19 cellular contexts compared by ENCODE assay signal in the genomic region with DNA sequence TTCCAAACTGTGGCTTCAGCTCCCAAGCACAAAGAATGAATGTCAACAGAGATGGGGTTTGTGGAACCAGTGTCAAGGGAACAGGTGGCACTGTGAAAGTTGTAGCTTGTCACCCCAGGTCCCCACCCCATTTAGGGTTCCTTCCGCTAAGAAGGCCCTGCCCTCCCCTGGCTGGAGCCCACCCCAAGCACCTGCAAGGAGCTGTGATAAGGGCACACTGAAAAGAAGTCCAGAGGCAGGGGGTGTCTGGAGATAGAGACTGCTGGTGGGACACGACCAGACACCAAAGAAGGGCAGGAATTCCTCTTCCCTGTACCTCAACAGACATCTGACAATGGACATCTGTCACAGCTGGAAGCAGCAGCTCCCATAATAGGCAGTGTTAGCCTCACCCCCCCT. TPM values are rescaled to one million over a fixed set of nuclear protein-coding genes. Genes with fewer than 3 reads are reported as not detected.
DNase-seq lines count a peak whose midpoint lies in the region; ATAC-seq, FAIRE-seq and TF ChIP-seq lines count a peak whose summit lies in the region.
"Had no signal": no experiment of that assay in that cellular context is flagged by ENCODE, and none has a peak within 500 bp of the region (broad histone marks: within the 10 kb centered on the region; RNA-seq: fewer than 3 reads in every experiment).

No MANE protein-coding gene starts in this region.

- no peaks in the 10 kb centered on the region for H3K36me3 Mint-ChIP-seq in glutamatergic neuron (ENCODE audit: unreplicated experiment)
- no peaks in the 10 kb centered on the region for H3K36me3 Mint-ChIP-seq in activated CD8-positive, alpha-beta T cell treated with anti-CD3 and anti-CD28 coated beads for 36 hours (ENCODE audit: low read depth)
- H3K36me3 Mint-ChIP-seq: CD8-positive, alpha-beta T cell had no signal

- DNase-seq in right lobe of liver (peak in 2 of 3 donors; percentile 9 to 20), HepG2 (ENCODE audit: low spot score) (no peak), glutamatergic neuron (peak; percentile 3), sciatic nerve (ENCODE audit: low spot score) (peak; percentile 18), DMS 273 (lab: John Stamatoyannopoulos, UW; ENCODE audit: unreplicated experiment) (no peak)
- DNase-seq in activated CD8-positive, alpha-beta T cell treated with anti-CD3 and anti-CD28 coated beads for 36 hours, result no peak
- DNase-seq: CD8-positive, alpha-beta T cell; GOT3; KG1; NCI-H1048; NCI-H2081 treated with DMSO at 0.1 percent for 48 hours; NCI-H2227 treated with DMSO at 0.1 percent for 48 hours; NCI-H526; OCI-M1 had no signal

- no peaks in the 10 kb centered on the region for H3K79me2 ChIP-seq in HepG2 (ENCODE audit: insufficient read depth, low read length)

- POLR2A ChIA-PET in HepG2 (lab: Yijun Ruan, JAX), result no interaction called here
- POLR2A ChIA-PET in activated CD8-positive, alpha-beta T cell treated with anti-CD3 and anti-CD28 coated beads for 36 hours (lab: Charles Lee), result no interaction called here

- no peak overlapping the region for H3K4me3 ChIP-seq in right lobe of liver
- no peak overlapping the region for H3K4me3 ChIP-seq in HepG2 (replicated peaks in 1 of 3; ENCODE audit: insufficient read depth in 1 of 3, low read depth in 2 of 3, low read length in 3 of 3)

- H3K4me1 Mint-ChIP-seq in glutamatergic neuron (ENCODE audit: low read depth, unreplicated experiment), result peaks cover 1% of the 10 kb centered on the region
- peaks cover 12% of the 10 kb centered on the region for H3K4me1 Mint-ChIP-seq in activated CD8-positive, alpha-beta T cell treated with anti-CD3 and anti-CD28 coated beads for 36 hours (ENCODE audit: low read depth)

- no peaks in the 10 kb centered on the region for H3K9me3 ChIP-seq in right lobe of liver
- no peaks in the 10 kb centered on the region for H3K9me3 ChIP-seq in HepG2 (ENCODE audit: low read length)

- TF ChIP-seq CTCF in right lobe of liver (IDR thresholded peaks at IDR 0.05) (no peak), HepG2 (CRISPR knock-in tag; IDR thresholded peaks at IDR 0.05) (no peak), glutamatergic neuron (IDR thresholded peaks at IDR 0.05; ENCODE audit: partially characterized antibody, unreplicated experiment) (no peak)
- TF ChIP-seq CTCF in activated CD8-positive, alpha-beta T cell treated with anti-CD3 and anti-CD28 coated beads for 36 hours (IDR thresholded peaks at IDR 0.05), result no peak

- peaks cover 23% of the 10 kb centered on the region for H3K27me3 Mint-ChIP-seq in glutamatergic neuron (ENCODE audit: unreplicated experiment)
- H3K27me3 Mint-ChIP-seq in activated CD8-positive, alpha-beta T cell treated with anti-CD3 and anti-CD28 coated beads for 36 hours, result peaks cover 36% of the 10 kb centered on the region

- in situ Hi-C loops in HepG2 (cut with HindIII; ENCODE audit: extremely low pct_ligation_motif_present, low pct_unique_long_range_greater_than_20kb), result no loop called here

- WGBS in right lobe of liver (ENCODE audit: insufficient coverage, low coverage, low lambda C conversion rate, missing lambda C conversion rate), result no CpG with 5 or more reads among the region's 2 CpGs
- WGBS in HepG2 (ENCODE audit: low lambda C conversion rate), result 33% methylated on average over 1 of the region's 2 CpGs

- no TSS peak for BruUV-seq in HepG2 (replicated peaks; lab: Mats Ljungman, UMichigan)

- no peak overlapping the region for H2AFZ ChIP-seq in HepG2 (ENCODE audit: low read length)

- H3K36me3 ChIP-seq in right lobe of liver (no peaks in the 10 kb centered on the region), HepG2 (replicated peaks in 1 of 2; ENCODE audit: control insufficient read depth in 1 of 2, insufficient read depth in 2 of 2, low read length in 2 of 2) (no peaks in the 10 kb centered on the region)

- no peak overlapping the region for H3K27ac Mint-ChIP-seq in glutamatergic neuron (ENCODE audit: unreplicated experiment)
- no peak overlapping the region for H3K27ac Mint-ChIP-seq in activated CD8-positive, alpha-beta T cell treated with anti-CD3 and anti-CD28 coated beads for 36 hours
- H3K27ac Mint-ChIP-seq: CD8-positive, alpha-beta T cell had no signal

- H3K27ac ChIP-seq in right lobe of liver (no peak overlapping the region), HepG2 (ENCODE audit: extremely low read length, insufficient read depth, low read length) (no peak overlapping the region)
- H3K27ac ChIP-seq: RWPE1 had no signal

- H3K4me3 Mint-ChIP-seq in glutamatergic neuron (ENCODE audit: unreplicated experiment), result peak overlapping the region; percentile 52
- H3K4me3 Mint-ChIP-seq in activated CD8-positive, alpha-beta T cell treated with anti-CD3 and anti-CD28 coated beads for 36 hours, result no peak overlapping the region
- H3K4me3 Mint-ChIP-seq: CD8-positive, alpha-beta T cell had no signal

- intact Hi-C loops in right lobe of liver (cut with DNase I), result no loop called here
- intact Hi-C loops in HepG2 (cut with micrococcal nuclease; ENCODE audit: unreplicated experiment), result no loop called here
- intact Hi-C loops in sciatic nerve (cut with DNase I), result no loop called here
- intact Hi-C loops in activated CD8-positive, alpha-beta T cell treated with anti-CD3 and anti-CD28 coated beads for 36 hours (cut with micrococcal nuclease), result no loop called here

- CTCF ChIA-PET in HepG2 (lab: Yijun Ruan, JAX; ENCODE audit: low intra/inter-chr PET ratio, low total read pairs), result no interaction called here
- CTCF ChIA-PET in activated CD8-positive, alpha-beta T cell treated with anti-CD3 and anti-CD28 coated beads for 36 hours (lab: Charles Lee), result interaction anchor here (0.8 to 2.6 kb wide), 4 partner anchors 13 to 223 kb away, joined by 3 to 15 read pairs (median 4); no protein-coding TSS in a partner anchor

- no peak for TF ChIP-seq RAD21 in HepG2 (CRISPR knock-in tag; IDR thresholded peaks at IDR 0.05)

- peaks cover 0 to 7% of the 10 kb centered on the region in 2 donors for H3K27me3 ChIP-seq in right lobe of liver
- peaks cover 8 to 74% of the 10 kb centered on the region in 2 experiments for H3K27me3 ChIP-seq in HepG2 (ENCODE audit: control insufficient read depth in 1 of 2, insufficient read depth in 2 of 2, low read length in 2 of 2)

- ATAC-seq in right lobe of liver (no peak), HepG2 (no peak), sciatic nerve (no peak), HG02938 (IDR thresholded peaks at IDR 0.05; ENCODE audit: unreplicated experiment) (no peak)
- no peak for ATAC-seq in activated CD8-positive, alpha-beta T cell treated with anti-CD3 and anti-CD28 coated beads for 36 hours
- ATAC-seq: CD8-positive, alpha-beta T cell had no signal

- no peak overlapping the region for H3K4me2 ChIP-seq in HepG2 (ENCODE audit: low read depth, low read length)

- H3K9me3 Mint-ChIP-seq in glutamatergic neuron (ENCODE audit: unreplicated experiment), result peaks cover 15% of the 10 kb centered on the region
- no peaks in the 10 kb centered on the region for H3K9me3 Mint-ChIP-seq in activated CD8-positive, alpha-beta T cell treated with anti-CD3 and anti-CD28 coated beads for 36 hours
- H3K9me3 Mint-ChIP-seq: CD8-positive, alpha-beta T cell had no signal

- H4K20me1 ChIP-seq in HepG2 (ENCODE audit: insufficient read depth, low read length), result no peaks in the 10 kb centered on the region

- no peak for TF ChIP-seq POLR2A in right lobe of liver (IDR thresholded peaks at IDR 0.05)
- TF ChIP-seq POLR2A in HepG2 (IDR thresholded peaks at IDR 0.05; ENCODE audit: insufficient read depth in 1 of 2, low read depth in 2 of 2, low read length in 2 of 2), result no peak

- no peak overlapping the region for H3K9ac ChIP-seq in HepG2 (ENCODE audit: insufficient read depth, low read depth, low read length)

- TF ChIP-seq EP300 in HepG2 (IDR thresholded peaks at IDR 0.05; ENCODE audit: low read depth in 2 of 2, low read length in 2 of 2) (no peak), HepG2 (CRISPR knock-in tag; IDR thresholded peaks at IDR 0.05; ENCODE audit: borderline replicate concordance) (no peak)

- H3K4me1 ChIP-seq in right lobe of liver (peaks cover 0 to 27% (median 2%) of the 10 kb centered on the region in 4 donors), HepG2 (ENCODE audit: insufficient read depth, low read length) (peaks cover 18% of the 10 kb centered on the region)

- no peak for FAIRE-seq in HepG2 (lab: Jason Lieb, UNC)

TF ChIP-seq in HepG2, 621 proteins besides CTCF, POLR2A, EP300 and RAD21 (continues in another document):
- TF ChIP-seq NFE2 (CRISPR knock-in tag; IDR thresholded peaks at IDR 0.05), result no peak

RNA-seq across cellular contexts. Expression of gene GRID1, which starts 4.5 kb away (rescaled TPM):
- 1 to 10 TPM in 2 of 6 experiments, under 1 TPM in 4; 0.05 to 1.9 (median 0.81) TPM for total RNA-seq in right lobe of liver
- total RNA-seq in HepG2 (2016; rRNA removed; fragmentation: Illumina TruSeq; extraction: Trizol), result not detected in 2 replicates
- total RNA-seq in HepG2 (2016; cell fraction: cytosol; rRNA removed; fragmentation: Illumina TruSeq; extraction: Trizol; ENCODE audit: low read depth), result not detected in 2 replicates
- not detected in 2 replicates for total RNA-seq in HepG2 (2016; cell fraction: insoluble cytoplasmic fraction; rRNA removed; fragmentation: Illumina TruSeq; extraction: Trizol)
- not detected in 2 replicates for total RNA-seq in HepG2 (2016; cell fraction: membrane; rRNA removed; fragmentation: Illumina TruSeq; extraction: Trizol)
- not detected in 2 replicates for total RNA-seq in HepG2 (2016; cell fraction: nucleus; rRNA removed; fragmentation: Illumina TruSeq; extraction: Trizol)
- 0.03 and 0.05 TPM in 2 replicates for polyA plus RNA-seq in HepG2 (2011; rRNA removed)
- 0.01 and 0.03 TPM in 2 replicates for polyA plus RNA-seq in HepG2 (2011; cell fraction: cytosol; rRNA removed)
- polyA plus RNA-seq in HepG2 (2011; cell fraction: nucleus; rRNA removed), result not detected in 2 replicates
- polyA plus RNA-seq in HepG2 (2012), result not detected in 2 replicates
- polyA plus RNA-seq in HepG2 (2016; cell fraction: cytosol; fragmentation: Illumina TruSeq; extraction: Trizol; ENCODE audit: low read depth), result not detected in 2 replicates
- polyA plus RNA-seq in HepG2 (2016; cell fraction: insoluble cytoplasmic fraction; fragmentation: Illumina TruSeq; extraction: Trizol; ENCODE audit: low read depth), result not detected in 2 replicates
- polyA plus RNA-seq in HepG2 (2016; cell fraction: membrane; fragmentation: Illumina TruSeq; extraction: Trizol; ENCODE audit: low read depth), result not detected in 2 replicates
- polyA plus RNA-seq in HepG2 (2016; cell fraction: nucleus; fragmentation: Illumina TruSeq; extraction: Trizol; ENCODE audit: insufficient read depth, low read depth), result not detected in 2 replicates
- 5.3 TPM in 1 of 2 replicates, not detected in the other for polyA minus RNA-seq in HepG2 (2011; rRNA and poly(A)+ RNA removed; ENCODE audit: low replicate concordance)
- polyA minus RNA-seq in HepG2 (2011; cell fraction: cytosol; rRNA and poly(A)+ RNA removed), result not detected in 2 replicates
- polyA minus RNA-seq in HepG2 (2011; cell fraction: nucleus; rRNA and poly(A)+ RNA removed), result 0.25 TPM in 1 of 2 replicates, not detected in the other
- 8.0 TPM for total RNA-seq in glutamatergic neuron (ENCODE audit: unreplicated experiment)
- 15.4 TPM for total RNA-seq in sciatic nerve
- not detected for total RNA-seq in activated CD8-positive, alpha-beta T cell treated with anti-CD3 and anti-CD28 coated beads for 36 hours
- total RNA-seq: CD8-positive, alpha-beta T cell; Daoy; M059J had no signal
- polyA plus RNA-seq: AG04450 had no signal

Comparison
In these comparisons a context has a peak if more than half of its experiments do, and no peak if none do; other contexts are left out.
1. DNase-seq: peak in right lobe of liver (2 of 3), glutamatergic neuron (single experiment) and sciatic nerve (single experiment); none in HepG2 (single experiment), DMS 273 (single experiment) and activated CD8-positive, alpha-beta T cell treated with anti-CD3 and anti-CD28 coated beads for 36 hours (single experiment).